16 cellular contexts compared by ENCODE assay signal in the genomic region with DNA sequence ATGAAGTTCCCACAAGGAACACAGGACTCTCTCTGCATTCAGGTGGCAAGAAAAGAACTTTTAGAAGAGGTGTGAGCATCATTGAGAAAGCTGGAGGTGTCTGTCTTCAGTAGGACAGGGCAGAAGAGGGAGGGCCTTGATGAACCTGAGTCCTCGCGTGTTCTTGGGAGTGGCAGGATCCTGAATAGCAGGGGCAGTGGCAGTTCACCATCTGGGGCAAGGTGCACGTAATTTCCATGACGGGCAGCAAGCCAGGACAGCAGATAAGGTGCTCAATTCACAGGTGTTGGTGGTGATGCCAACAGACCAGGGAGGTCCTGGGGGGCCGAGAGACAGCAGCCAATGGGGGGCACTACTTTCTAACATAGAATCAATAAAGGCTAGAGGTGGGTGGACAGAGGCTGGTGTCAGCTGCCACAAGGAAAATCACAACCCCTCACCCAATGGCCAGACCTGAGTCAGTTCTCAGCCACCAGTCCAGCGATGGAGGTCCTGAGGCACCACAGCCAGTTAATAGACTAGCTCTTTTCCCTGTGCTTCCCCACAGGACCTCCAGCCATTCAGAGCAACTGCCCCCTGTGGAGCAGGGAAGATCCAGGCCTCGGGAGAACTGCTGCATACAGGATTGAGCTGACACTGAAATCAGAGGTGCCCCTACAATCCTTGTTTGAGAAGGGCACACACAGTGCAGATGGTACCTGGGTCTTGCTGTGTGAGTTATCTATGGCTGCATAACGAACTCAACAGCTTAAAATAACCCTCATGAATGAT. TPM values are rescaled to one million over a fixed set of nuclear protein-coding genes. Genes with fewer than 3 reads are reported as not detected.
DNase-seq lines count a peak whose midpoint lies in the region; ATAC-seq and TF ChIP-seq lines count a peak whose summit lies in the region.
"Had no signal": no experiment of that assay in that cellular context is flagged by ENCODE, and none has a peak within 500 bp of the region (broad histone marks: within the 10 kb centered on the region; RNA-seq: fewer than 3 reads in every experiment).

No MANE protein-coding gene starts in this region.

- H3K27me3 ChIP-seq in mesenchymal stem cell (ENCODE audit: control insufficient read depth in 1 of 2, insufficient read depth in 1 of 2, low read length in 2 of 2) = peaks cover 0 to 21% of the 10 kb centered on the region in 2 experiments

- no peaks in the 10 kb centered on the region for H3K4me1 ChIP-seq in mesenchymal stem cell (ENCODE audit: control insufficient read depth, insufficient read depth, low read depth, low read length)
- H3K4me1 ChIP-seq: HAP-1 had no signal

- no peak overlapping the region for H2BK15ac ChIP-seq in mesenchymal stem cell (ENCODE audit: low read depth, poor library complexity, severe bottlenecking)

- CTCF ChIA-PET in activated CD4-positive, alpha-beta memory T cell treated with anti-CD3 and anti-CD28 coated beads, Interleukin-2, amount 10 ng/mL, durations not matched to agents 7 days and 5 days (lab: Charles Lee) = no interaction called here
- CTCF ChIA-PET in activated CD4-positive, alpha-beta T cell treated with anti-CD3 and anti-CD28 coated beads, Interleukin-2, amount 10 ng/mL, durations not matched to agents 7 days and 5 days (lab: Charles Lee) = no interaction called here

- H4K91ac ChIP-seq in mesenchymal stem cell (ENCODE audit: low read length) = peak overlapping the region; percentile 39

- no peak for ATAC-seq in T-helper 17 cell
- no peak for ATAC-seq in activated CD4-positive, CD25-positive, alpha-beta regulatory T cell treated with anti-CD3 and anti-CD28 coated beads, Interleukin-2, amount 50 U/mL, for 24 hours
- ATAC-seq in GM21786 (IDR thresholded peaks at IDR 0.05; ENCODE audit: unreplicated experiment) = no peak

- WGBS in mesenchymal stem cell = 69% methylated on average over 8 of the region's 8 CpGs

- H3K4me3 Mint-ChIP-seq in T-helper 17 cell (no peak overlapping the region), progenitor cell of endocrine pancreas (ENCODE audit: low read depth) (no peak overlapping the region)
- H3K4me3 Mint-ChIP-seq in dendritic cell treated with granulocyte-macrophage colony-stimulating factor and Interleukin-4, amounts not matched to agents 40 ng/mL and 50 ng/mL, for 4 days = no peak overlapping the region
- no peak overlapping the region for H3K4me3 Mint-ChIP-seq in activated CD4-positive, alpha-beta memory T cell treated with anti-CD3 and anti-CD28 coated beads, Interleukin-2, amount 10 ng/mL, durations not matched to agents 7 days and 5 days
- H3K4me3 Mint-ChIP-seq in activated CD4-positive, alpha-beta T cell treated with anti-CD3 and anti-CD28 coated beads, Interleukin-2, amount 10 ng/mL, durations not matched to agents 7 days and 5 days = no peak overlapping the region
- H3K4me3 Mint-ChIP-seq: CD4-positive, alpha-beta T cell had no signal

- no peak for TF ChIP-seq CTCF in progenitor cell of endocrine pancreas (IDR thresholded peaks at IDR 0.05; ENCODE audit: unreplicated experiment)

- no peak overlapping the region for H4K8ac ChIP-seq in mesenchymal stem cell (ENCODE audit: low read length)

- intact Hi-C loops in dendritic cell treated with granulocyte-macrophage colony-stimulating factor and Interleukin-4, amounts not matched to agents 40 ng/mL and 50 ng/mL, for 4 days (cut with micrococcal nuclease) = no loop called here

- H3K4me1 Mint-ChIP-seq in T-helper 17 cell (peaks cover 25% of the 10 kb centered on the region), progenitor cell of endocrine pancreas (ENCODE audit: low read depth) (no peaks in the 10 kb centered on the region)
- peaks cover 8% of the 10 kb centered on the region for H3K4me1 Mint-ChIP-seq in dendritic cell treated with granulocyte-macrophage colony-stimulating factor and Interleukin-4, amounts not matched to agents 40 ng/mL and 50 ng/mL, for 4 days (ENCODE audit: low read depth)
- peaks cover 14% of the 10 kb centered on the region for H3K4me1 Mint-ChIP-seq in activated CD4-positive, alpha-beta memory T cell treated with anti-CD3 and anti-CD28 coated beads, Interleukin-2, amount 10 ng/mL, durations not matched to agents 7 days and 5 days
- H3K4me1 Mint-ChIP-seq in activated CD4-positive, alpha-beta T cell treated with anti-CD3 and anti-CD28 coated beads, Interleukin-2, amount 10 ng/mL, durations not matched to agents 7 days and 5 days = peaks cover 15% of the 10 kb centered on the region

- POLR2A ChIA-PET in activated CD4-positive, alpha-beta memory T cell treated with anti-CD3 and anti-CD28 coated beads, Interleukin-2, amount 10 ng/mL, durations not matched to agents 7 days and 5 days (lab: Charles Lee) = no interaction called here
- POLR2A ChIA-PET in activated CD4-positive, alpha-beta T cell treated with anti-CD3 and anti-CD28 coated beads, Interleukin-2, amount 10 ng/mL, durations not matched to agents 7 days and 5 days (lab: Charles Lee) = no interaction called here

- H2BK5ac ChIP-seq in mesenchymal stem cell (ENCODE audit: low read depth, low read length, poor library complexity, severe bottlenecking) = no peak overlapping the region

- H2BK12ac ChIP-seq in mesenchymal stem cell (ENCODE audit: low read length in 2 of 2) = no peak overlapping the region

- no peak overlapping the region for H2AFZ ChIP-seq in mesenchymal stem cell (ENCODE audit: low read depth, low read length)

- H3K27ac Mint-ChIP-seq in T-helper 17 cell = peak overlapping the region; percentile 64
- peak overlapping the region; percentile 20 for H3K27ac Mint-ChIP-seq in dendritic cell treated with granulocyte-macrophage colony-stimulating factor and Interleukin-4, amounts not matched to agents 40 ng/mL and 50 ng/mL, for 4 days
- peak overlapping the region; percentile 66 for H3K27ac Mint-ChIP-seq in progenitor cell of endocrine pancreas
- H3K27ac Mint-ChIP-seq in activated CD4-positive, alpha-beta memory T cell treated with anti-CD3 and anti-CD28 coated beads, Interleukin-2, amount 10 ng/mL, durations not matched to agents 7 days and 5 days = no peak overlapping the region
- no peak overlapping the region for H3K27ac Mint-ChIP-seq in activated CD4-positive, alpha-beta T cell treated with anti-CD3 and anti-CD28 coated beads, Interleukin-2, amount 10 ng/mL, durations not matched to agents 7 days and 5 days
- H3K27ac Mint-ChIP-seq: CD4-positive, alpha-beta T cell had no signal

- no peaks in the 10 kb centered on the region for H3K36me3 ChIP-seq in mesenchymal stem cell (ENCODE audit: control insufficient read depth in 1 of 2, insufficient read depth in 2 of 2, low read depth in 1 of 2, low read length in 2 of 2)
- H3K36me3 ChIP-seq: HAP-1 had no signal

- H3K27ac ChIP-seq in mesenchymal stem cell (ENCODE audit: low read length, poor library complexity, severe bottlenecking) = no peak overlapping the region
- H3K27ac ChIP-seq: C4-2B had no signal

- H3K9me3 ChIP-seq in T-helper 17 cell (ENCODE audit: control insufficient read depth, low read length, poor library complexity, severe bottlenecking) (no peaks in the 10 kb centered on the region), mesenchymal stem cell (ENCODE audit: control insufficient read depth, low read length) (peaks cover 25% of the 10 kb centered on the region)
- H3K9me3 ChIP-seq: HAP-1 had no signal

- no peak overlapping the region for H3K23ac ChIP-seq in mesenchymal stem cell (ENCODE audit: low read length in 2 of 2)

- H3K18ac ChIP-seq in mesenchymal stem cell (ENCODE audit: low read depth in 1 of 2, low read length in 2 of 2) = no peak overlapping the region

- H3K36me3 Mint-ChIP-seq in T-helper 17 cell (ENCODE audit: low read depth) (peaks cover 6% of the 10 kb centered on the region), progenitor cell of endocrine pancreas (ENCODE audit: insufficient read depth) (no peaks in the 10 kb centered on the region)
- H3K36me3 Mint-ChIP-seq in dendritic cell treated with granulocyte-macrophage colony-stimulating factor and Interleukin-4, amounts not matched to agents 40 ng/mL and 50 ng/mL, for 4 days (ENCODE audit: low read depth) = no peaks in the 10 kb centered on the region
- H3K36me3 Mint-ChIP-seq in activated CD4-positive, alpha-beta memory T cell treated with anti-CD3 and anti-CD28 coated beads, Interleukin-2, amount 10 ng/mL, durations not matched to agents 7 days and 5 days (ENCODE audit: low read depth) = peaks cover 3% of the 10 kb centered on the region
- no peaks in the 10 kb centered on the region for H3K36me3 Mint-ChIP-seq in activated CD4-positive, alpha-beta T cell treated with anti-CD3 and anti-CD28 coated beads, Interleukin-2, amount 10 ng/mL, durations not matched to agents 7 days and 5 days (ENCODE audit: low read depth)

- H3K4me2 ChIP-seq in mesenchymal stem cell (ENCODE audit: low read length, poor library complexity, severe bottlenecking) = no peak overlapping the region

- H2BK120ac ChIP-seq in mesenchymal stem cell (ENCODE audit: low read depth, low read length) = no peak overlapping the region

- H3K79me1 ChIP-seq in mesenchymal stem cell (replicated peaks; ENCODE audit: low read length, poor library complexity, severe bottlenecking) = no peaks in the 10 kb centered on the region

- H2AK5ac ChIP-seq in mesenchymal stem cell (ENCODE audit: low read length, severe bottlenecking) = no peak overlapping the region

- H3K4ac ChIP-seq in mesenchymal stem cell (ENCODE audit: low read depth in 1 of 2, low read length in 2 of 2) = no peak overlapping the region

- H3K4me3 ChIP-seq in mesenchymal stem cell (ENCODE audit: insufficient read depth in 1 of 2, low read depth in 1 of 2, low read length in 2 of 2) = no peak overlapping the region
- H3K4me3 ChIP-seq: HAP-1 had no signal

- DNase-seq in T-helper 17 cell (no peak), mesenchymal stem cell (no peak), progenitor cell of endocrine pancreas (ENCODE audit: low spot score, unreplicated experiment) (no peak)
- no peak for DNase-seq in activated CD4-positive, alpha-beta memory T cell treated with anti-CD3 and anti-CD28 coated beads, Interleukin-2, amount 10 ng/mL, durations not matched to agents 7 days and 5 days
- DNase-seq in activated CD4-positive, alpha-beta T cell treated with anti-CD3 and anti-CD28 coated beads, Interleukin-2, amount 10 ng/mL, durations not matched to agents 7 days and 5 days = no peak
- DNase-seq: ACHN; AML-193; CD4-positive, alpha-beta T cell; DMS153; DMS79; GDM1 had no signal

- H3K14ac ChIP-seq in mesenchymal stem cell (ENCODE audit: low read length in 2 of 2) = no peak overlapping the region

- no peak overlapping the region for H3K9ac ChIP-seq in mesenchymal stem cell (ENCODE audit: low read length)

- H3K27me3 Mint-ChIP-seq in T-helper 17 cell = no peaks in the 10 kb centered on the region
- peaks cover 4% of the 10 kb centered on the region for H3K27me3 Mint-ChIP-seq in dendritic cell treated with granulocyte-macrophage colony-stimulating factor and Interleukin-4, amounts not matched to agents 40 ng/mL and 50 ng/mL, for 4 days
- H3K27me3 Mint-ChIP-seq in progenitor cell of endocrine pancreas = peaks cover 17% of the 10 kb centered on the region
- H3K27me3 Mint-ChIP-seq in activated CD4-positive, alpha-beta memory T cell treated with anti-CD3 and anti-CD28 coated beads, Interleukin-2, amount 10 ng/mL, durations not matched to agents 7 days and 5 days = peaks cover 5% of the 10 kb centered on the region
- H3K27me3 Mint-ChIP-seq in activated CD4-positive, alpha-beta T cell treated with anti-CD3 and anti-CD28 coated beads, Interleukin-2, amount 10 ng/mL, durations not matched to agents 7 days and 5 days = peaks cover 11% of the 10 kb centered on the region
- H3K27me3 Mint-ChIP-seq: CD4-positive, alpha-beta T cell had no signal

- peaks cover 8% of the 10 kb centered on the region for H3K9me3 Mint-ChIP-seq in dendritic cell treated with granulocyte-macrophage colony-stimulating factor and Interleukin-4, amounts not matched to agents 40 ng/mL and 50 ng/mL, for 4 days
- H3K9me3 Mint-ChIP-seq in progenitor cell of endocrine pancreas (ENCODE audit: low read depth) = peaks cover 3% of the 10 kb centered on the region
- H3K9me3 Mint-ChIP-seq in activated CD4-positive, alpha-beta memory T cell treated with anti-CD3 and anti-CD28 coated beads, Interleukin-2, amount 10 ng/mL, durations not matched to agents 7 days and 5 days = no peaks in the 10 kb centered on the region
- peaks cover 10% of the 10 kb centered on the region for H3K9me3 Mint-ChIP-seq in activated CD4-positive, alpha-beta T cell treated with anti-CD3 and anti-CD28 coated beads, Interleukin-2, amount 10 ng/mL, durations not matched to agents 7 days and 5 days

RNA-seq across cellular contexts. Expression of gene HDAC4, which starts 10.9 kb away (rescaled TPM):
- 10 to 100 TPM; 78.9 to 79.0 TPM for total RNA-seq in T-helper 17 cell
- polyA plus RNA-seq in mesenchymal stem cell (2013, experiment 1 of 2) = 7.9 TPM
- polyA plus RNA-seq in mesenchymal stem cell (2013, experiment 2 of 2) = 8.8 TPM
- 38.4 and 46.2 TPM in 2 replicates for total RNA-seq in progenitor cell of endocrine pancreas
- total RNA-seq in activated CD4-positive, alpha-beta memory T cell treated with anti-CD3 and anti-CD28 coated beads, Interleukin-2, amount 10 ng/mL, durations not matched to agents 7 days and 5 days = 10 to 100 TPM; 64.8 to 67.4 TPM
- 10 to 100 TPM; 57.1 to 68.4 TPM for total RNA-seq in activated CD4-positive, alpha-beta T cell treated with anti-CD3 and anti-CD28 coated beads, Interleukin-2, amount 10 ng/mL, durations not matched to agents 7 days and 5 days

Comparison
In these comparisons a context has a peak if more than half of its experiments do, and no peak if none do; other contexts are left out.
1. H3K27ac Mint-ChIP-seq: peak in T-helper 17 cell (single experiment), dendritic cell treated with granulocyte-macrophage colony-stimulating factor and Interleukin-4, amounts not matched to agents 40 ng/mL and 50 ng/mL, for 4 days (single experiment) and progenitor cell of endocrine pancreas (single experiment); none in activated CD4-positive, alpha-beta memory T cell treated with anti-CD3 and anti-CD28 coated beads, Interleukin-2, amount 10 ng/mL, durations not matched to agents 7 days and 5 days (single experiment) and activated CD4-positive, alpha-beta T cell treated with anti-CD3 and anti-CD28 coated beads, Interleukin-2, amount 10 ng/mL, durations not matched to agents 7 days and 5 days (single experiment).